In the genomic region with DNA sequence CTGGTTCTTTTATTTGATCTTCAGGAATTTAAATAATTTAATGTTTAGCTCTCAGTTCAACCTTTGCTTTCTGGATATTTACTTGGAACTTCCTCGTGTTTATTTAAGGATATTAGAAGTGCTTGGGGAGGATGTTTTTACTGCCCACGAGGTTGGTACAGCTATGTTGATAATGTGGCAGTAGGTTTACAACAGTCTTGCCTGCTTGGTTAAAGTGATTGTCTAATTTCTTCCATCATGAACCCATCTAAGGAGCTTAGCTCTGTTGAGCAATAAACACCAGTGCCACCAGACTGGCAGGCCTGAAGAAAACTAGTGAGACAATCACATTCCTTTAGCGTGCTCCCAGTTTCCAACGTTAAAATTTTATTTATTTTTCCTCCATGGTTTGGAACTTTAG, we compare ENCODE assay signal across 28 cellular contexts.
"Had no signal": no experiment of that assay in that cellular context is flagged by ENCODE, and none has a peak within 500 bp of the region (broad histone marks: within the 10 kb centered on the region; RNA-seq: fewer than 3 reads in every experiment).

No MANE protein-coding gene starts in this region.

- H3K27ac ChIP-seq: ascending aorta, cardiac muscle cell, KMS-11, Peyer's patch had no signal

- H3K9me3 ChIP-seq: ascending aorta, Peyer's patch had no signal

- H3K27me3 ChIP-seq: ascending aorta, cardiac muscle cell, Peyer's patch had no signal

- H3K4me1 ChIP-seq: Peyer's patch had no signal

- H3K9ac ChIP-seq: KMS-11 had no signal

- H3K4me3 Mint-ChIP-seq: activated CD4-positive, alpha-beta T cell treated with anti-CD3 and anti-CD28 coated beads, Interleukin-2, amount 10 ng/mL, durations not matched to agents 24 days and 14 days; activated CD8-positive, alpha-beta T cell treated with anti-CD3 and anti-CD28 coated beads for 36 hours; activated naive CD4-positive, alpha-beta T cell treated with anti-CD3 and anti-CD28 coated beads, Interleukin-2, amount 50 U/mL, for 24 hours; activated naive CD8-positive, alpha-beta T cell treated with anti-CD3 and anti-CD28 coated beads, Interleukin-2, amount 10 ng/mL, durations not matched to agents 7 days and 5 days; activated T-cell treated with anti-CD3 and anti-CD28 coated beads, Interleukin-2, amount 50 U/mL, for 24 hours; central memory CD8-positive, alpha-beta T cell had no signal

- H3K36me3 ChIP-seq: ascending aorta, cardiac muscle cell, Peyer's patch had no signal

- DNase-seq: activated CD4-positive, alpha-beta T cell treated with anti-CD3 and anti-CD28 coated beads, Interleukin-2, amount 10 ng/mL, durations not matched to agents 24 days and 14 days; activated CD4-positive, alpha-beta T cell treated with anti-CD3 and anti-CD28 coated beads, Interleukin-2, amount 50 U/mL, for 4 hours; activated CD8-positive, alpha-beta T cell treated with anti-CD3 and anti-CD28 coated beads for 36 hours; activated gamma-delta T cell; activated naive CD4-positive, alpha-beta T cell treated with Interleukin-2 at 50 U/mL for 16 hours; activated naive CD8-positive, alpha-beta T cell treated with anti-CD3 and anti-CD28 coated beads, Interleukin-2, amount 10 ng/mL, durations not matched to agents 7 days and 5 days; activated T-cell treated with anti-CD3 and anti-CD28 coated beads, Interleukin-2, amount 50 U/mL, for 24 hours; MM.1S; NCI-H1092 treated with DMSO at 0.1 percent for 48 hours; NCI-H1417; NCI-H146; NCI-H1930; NCI-H2081 treated with DMSO at 0.1 percent for 48 hours; NCI-H226; NCI-H524 treated with DMSO at 0.1 percent for 48 hours; Peyer's patch; RPMI8226; SHP77 treated with DMSO at 0.1 percent for 48 hours; SW 1271; T-helper 1 cell; T-helper 2 cell; T-helper 9 cell had no signal

- H3K27ac Mint-ChIP-seq: activated CD4-positive, alpha-beta T cell treated with anti-CD3 and anti-CD28 coated beads, Interleukin-2, amount 10 ng/mL, durations not matched to agents 24 days and 14 days; activated CD8-positive, alpha-beta T cell treated with anti-CD3 and anti-CD28 coated beads for 36 hours; activated naive CD4-positive, alpha-beta T cell treated with anti-CD3 and anti-CD28 coated beads, Interleukin-2, amount 50 U/mL, for 24 hours; activated naive CD8-positive, alpha-beta T cell treated with anti-CD3 and anti-CD28 coated beads, Interleukin-2, amount 10 ng/mL, durations not matched to agents 7 days and 5 days; activated T-cell treated with anti-CD3 and anti-CD28 coated beads, Interleukin-2, amount 50 U/mL, for 24 hours; activated T-helper 2 cell treated with anti-CD3 and anti-CD28 coated beads, Interferon-gamma antibody, Interleukin-2, Interleukin-4, amounts not matched to agents 10 μg/mL and 5 μg/mL and 100 μg/mL, durations not matched to agents 14 hours and 24 hours and 36 hours had no signal

- H3K27me3 Mint-ChIP-seq: activated CD4-positive, alpha-beta T cell treated with anti-CD3 and anti-CD28 coated beads, Interleukin-2, amount 10 ng/mL, durations not matched to agents 24 days and 14 days; activated CD8-positive, alpha-beta T cell treated with anti-CD3 and anti-CD28 coated beads for 36 hours; activated naive CD4-positive, alpha-beta T cell treated with anti-CD3 and anti-CD28 coated beads, Interleukin-2, amount 50 U/mL, for 24 hours; activated naive CD8-positive, alpha-beta T cell treated with anti-CD3 and anti-CD28 coated beads, Interleukin-2, amount 10 ng/mL, durations not matched to agents 7 days and 5 days; activated T-cell treated with anti-CD3 and anti-CD28 coated beads, Interleukin-2, amount 50 U/mL, for 24 hours; central memory CD8-positive, alpha-beta T cell had no signal

- H3K4me3 ChIP-seq: ascending aorta, cardiac muscle cell, Peyer's patch had no signal

- H3K9me3 Mint-ChIP-seq: activated CD8-positive, alpha-beta T cell treated with anti-CD3 and anti-CD28 coated beads for 36 hours; central memory CD8-positive, alpha-beta T cell had no signal

- H3K4me2 ChIP-seq: KMS-11 had no signal
